ENCODE assay signal across 8 cellular contexts in the genomic region with DNA sequence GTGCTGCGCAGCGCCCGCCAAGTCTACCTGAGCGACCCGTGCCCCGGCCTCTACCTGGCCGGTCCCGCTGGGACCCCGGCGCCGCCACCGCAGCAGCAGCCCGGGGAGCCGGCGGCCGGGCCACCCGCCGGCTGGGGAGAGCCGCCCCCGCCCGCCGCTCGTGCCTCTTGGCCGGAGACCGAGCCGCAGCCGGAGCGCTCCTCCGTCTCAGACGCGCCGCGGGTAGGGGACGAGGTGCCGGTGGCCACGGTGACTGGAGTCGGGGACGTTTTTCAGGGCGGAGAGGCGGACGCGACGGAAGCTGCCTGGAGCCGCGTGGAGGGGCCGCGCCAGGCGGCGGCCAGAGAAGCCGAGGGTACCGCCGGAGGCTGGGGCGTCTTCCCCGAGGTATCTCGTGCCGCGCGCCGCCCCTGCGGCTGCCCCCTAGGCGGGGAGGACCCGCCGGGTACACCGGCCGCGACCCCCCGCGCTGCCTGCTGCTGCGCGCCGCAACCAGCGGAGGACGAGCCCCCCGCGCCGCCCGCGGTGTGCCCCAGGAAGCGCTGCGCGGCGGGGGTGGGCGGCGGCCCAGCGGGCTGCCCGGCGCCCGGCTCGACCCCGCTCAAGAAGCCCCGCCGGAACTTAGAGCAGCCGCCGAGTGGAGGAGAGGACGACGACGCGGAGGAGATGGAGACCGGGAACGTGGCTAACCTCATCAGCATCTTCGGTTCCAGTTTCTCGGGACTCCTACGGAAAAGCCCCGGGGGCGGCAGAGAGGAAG.
A peak's percentile ranks its signal among the peaks of the same experiment; 100 is the strongest.
DNase-seq lines count a peak whose midpoint lies in the region; ATAC-seq lines count a peak whose summit lies in the region.

No MANE protein-coding gene starts in this region.

- H3K27ac ChIP-seq in epithelial cell of prostate: peak overlapping the region; percentile 92

- no peaks in the 10 kb centered on the region for H3K27me3 ChIP-seq in neuron (ENCODE audit: insufficient read depth, low read length)

- peak overlapping the region; percentile 85 for H3K4me3 ChIP-seq in neuron (ENCODE audit: low read length)

- H3K36me3 ChIP-seq in neuron (ENCODE audit: insufficient read depth, low read length): no peaks in the 10 kb centered on the region

- peaks cover 19% of the 10 kb centered on the region for H3K4me1 ChIP-seq in neuron (ENCODE audit: insufficient read depth, low read length)

- peak; percentile 32 for DNase-seq in activated T-cell treated with anti-CD3 and anti-CD28 coated beads for 1 hour (ENCODE audit: low read depth)
- no peak for DNase-seq in activated T-cell treated with anti-CD3 and anti-CD28 coated beads for 4 hours
- DNase-seq in activated CD4-positive, alpha-beta T cell treated with anti-CD3 and anti-CD28 coated beads, Interleukin-2, amount 50 U/mL, for 1 hour: peak; percentile 32
- no peak for DNase-seq in epithelial cell of prostate (ENCODE audit: low read depth, low spot score)
- no peak for DNase-seq in HuH-7.5 (ENCODE audit: low spot score)

- ATAC-seq in HG03460 (IDR thresholded peaks at IDR 0.05; ENCODE audit: unreplicated experiment) (peak; percentile 4), GM18858 (IDR thresholded peaks at IDR 0.05; ENCODE audit: unreplicated experiment) (no peak)

- H3K9me3 ChIP-seq in neuron (ENCODE audit: low read length): no peaks in the 10 kb centered on the region

- no peak overlapping the region for H2AFZ ChIP-seq in neuron (ENCODE audit: low read depth, low read length)

Comparison
In these comparisons a context has a peak if more than half of its experiments do, and no peak if none do; other contexts are left out.
1. DNase-seq: peak in activated T-cell treated with anti-CD3 and anti-CD28 coated beads for 1 hour (single experiment) and activated CD4-positive, alpha-beta T cell treated with anti-CD3 and anti-CD28 coated beads, Interleukin-2, amount 50 U/mL, for 1 hour (single experiment); none in activated T-cell treated with anti-CD3 and anti-CD28 coated beads for 4 hours (single experiment), epithelial cell of prostate (single experiment) and HuH-7.5 (single experiment).